Comparison of ENCODE assay signal across 15 cellular contexts in genomic region chr1:74011736-74012135, GRCh38.
DNase-seq lines count a peak whose midpoint lies in the region; TF ChIP-seq lines count a peak whose summit lies in the region.
"Had no signal": no experiment of that assay in that cellular context is flagged by ENCODE, and none has a peak within 500 bp of the region (broad histone marks: within the 10 kb centered on the region; RNA-seq: fewer than 3 reads in every experiment).

No MANE protein-coding gene starts in this region.

- no peaks in the 10 kb centered on the region for H3K4me1 ChIP-seq in PC-9 (replicated peaks; ENCODE audit: insufficient read depth)
- H3K4me1 ChIP-seq: A549 had no signal

- H2AFZ ChIP-seq in PC-9: no peak overlapping the region

- H3K9me3 ChIP-seq in PC-9 (ENCODE audit: insufficient read depth, low read depth): no peaks in the 10 kb centered on the region
- H3K9me3 ChIP-seq: A549; BLaER1 treated with 17β-estradiol and CSF1 and Interleukin-3, amounts not matched to agents 10 nM and 100 nM had no signal

- no peaks in the 10 kb centered on the region for H3K27me3 ChIP-seq in PC-9 (ENCODE audit: insufficient read depth, low read depth)
- H3K27me3 ChIP-seq: BLaER1 treated with 17β-estradiol and CSF1 and Interleukin-3, amounts not matched to agents 10 nM and 100 nM had no signal

- no peak overlapping the region for H3K4me3 ChIP-seq in PC-9
- H3K4me3 ChIP-seq: A549; BLaER1 treated with 17β-estradiol and CSF1 and Interleukin-3, amounts not matched to agents 10 nM and 100 nM had no signal

- DNase-seq in COLO829 (ENCODE audit: low spot score): peak; percentile 71
- peak; percentile 60 for DNase-seq in SK-MEL-5 (ENCODE audit: low read depth, low spot score)
- DNase-seq in pons (ENCODE audit: low spot score): peak; percentile 11
- DNase-seq in PC-9: no peak
- DNase-seq in stimulated activated CD4-positive, alpha-beta T cell treated with anti-CD3 and anti-CD28 coated beads, Interleukin-1b, Interleukin-23, amount 100 ng/mL, for 48 hours: no peak
- DNase-seq: AML-193; CD4-positive, alpha-beta T cell; CD8-positive, alpha-beta T cell; COR-L47; DMS79 treated with DMSO at 0.1 percent for 48 hours; GF-D8 had no signal

- BruUV-seq in PC-9 (replicated peaks; lab: Mats Ljungman, UMichigan): no TSS peak

- no peaks in the 10 kb centered on the region for H3K36me3 ChIP-seq in PC-9 (ENCODE audit: low read depth)
- H3K36me3 ChIP-seq: BLaER1 treated with 17β-estradiol and CSF1 and Interleukin-3, amounts not matched to agents 10 nM and 100 nM had no signal

- CTCF ChIA-PET in PC-9 (lab: Charles Lee): no interaction called here

- POLR2A ChIA-PET in PC-9 (lab: Charles Lee; ENCODE audit: unreplicated experiment): no interaction called here

- H3K4me2 ChIP-seq in PC-9: no peak overlapping the region
- H3K4me2 ChIP-seq: A549; BLaER1 treated with 17β-estradiol and CSF1 and Interleukin-3, amounts not matched to agents 10 nM and 100 nM had no signal

- H3K9me2 ChIP-seq in PC-9 (ENCODE audit: insufficient read depth): no peaks in the 10 kb centered on the region

- no peaks in the 10 kb centered on the region for H3F3A ChIP-seq in PC-9 (ENCODE audit: insufficient read depth, low read depth)

- intact Hi-C loops in PC-9 (cut with micrococcal nuclease; ENCODE audit: unreplicated experiment): no loop called here

- no peaks in the 10 kb centered on the region for H3K79me2 ChIP-seq in PC-9 (ENCODE audit: low read depth)

- TF ChIP-seq CTCF in PC-9 (conservative IDR thresholded peaks at IDR 0.05): no peak

- H3K27ac ChIP-seq in PC-9: no peak overlapping the region
- H3K27ac ChIP-seq: 22Rv1; A549; BLaER1 treated with 17β-estradiol and CSF1 and Interleukin-3, amounts not matched to agents 10 nM and 100 nM; C4-2B had no signal

- in situ Hi-C loops in SK-MEL-5 (cut with HindIII; ENCODE audit: low pct_unique_long_range_greater_than_20kb, low sequenced_read_pairs): no loop called here

- no peaks in the 10 kb centered on the region for H4K20me1 ChIP-seq in PC-9 (ENCODE audit: insufficient read depth)
- H4K20me1 ChIP-seq: BLaER1 treated with 17β-estradiol and CSF1 and Interleukin-3, amounts not matched to agents 10 nM and 100 nM had no signal

Comparison
In these comparisons a context has a peak if more than half of its experiments do, and no peak if none do; other contexts are left out.
1. DNase-seq: peak in COLO829 (single experiment), SK-MEL-5 (single experiment) and pons (single experiment); none in PC-9 (0 of 2) and stimulated activated CD4-positive, alpha-beta T cell treated with anti-CD3 and anti-CD28 coated beads, Interleukin-1b, Interleukin-23, amount 100 ng/mL, for 48 hours (single experiment).